1 cellular context compared by ENCODE assay signal in genomic region chr11:47391077-47391583, GRCh38.
A peak's percentile ranks its signal among the peaks of the same experiment; 100 is the strongest.
TF ChIP-seq lines count a peak whose summit lies in the region.

No MANE protein-coding gene starts in this region.

TF ChIP-seq in K562, 482 proteins besides CTCF, POLR2A, EP300 and RAD21:
- TF ChIP-seq GATA2 (CRISPR knock-in tag; IDR thresholded peaks at IDR 0.05) (no peak), ZC3H8 (IDR thresholded peaks at IDR 0.05) (no peak), NFE2 (IDR thresholded peaks at IDR 0.05; ENCODE audit: low read depth) (peak; percentile 36; the same call in 1 of the 2 replicates), MYNN (IDR thresholded peaks at IDR 0.05) (no peak), MYNN (CRISPR knock-in tag; IDR thresholded peaks at IDR 0.05) (no peak), ZNF592 (IDR thresholded peaks at IDR 0.05) (peak; percentile 38; the same call in 1 of the 2 replicates), C11orf30 (IDR thresholded peaks at IDR 0.05; ENCODE audit: low read depth) (0 out of 2 replicates have a peak, but pooled peaks have one; percentile 16), OTX1 (CRISPR knock-in tag; IDR thresholded peaks at IDR 0.05) (no peak), HNRNPLL (IDR thresholded peaks at IDR 0.05; ENCODE audit: low read depth, low read length, poor library complexity, severe bottlenecking) (no peak), MAFK (IDR thresholded peaks at IDR 0.05; ENCODE audit: low read length) (no peak), ZFX (CRISPR knock-in tag; IDR thresholded peaks at IDR 0.05) (0 out of 2 replicates have a peak, but pooled peaks have one; percentile 25), HDAC6 (IDR thresholded peaks at IDR 0.05; ENCODE audit: low read depth, low read length) (no peak), PCBP1 (IDR thresholded peaks at IDR 0.05; ENCODE audit: low read depth, low read length, poor library complexity, severe bottlenecking) (no peak)
